In the genomic region with DNA sequence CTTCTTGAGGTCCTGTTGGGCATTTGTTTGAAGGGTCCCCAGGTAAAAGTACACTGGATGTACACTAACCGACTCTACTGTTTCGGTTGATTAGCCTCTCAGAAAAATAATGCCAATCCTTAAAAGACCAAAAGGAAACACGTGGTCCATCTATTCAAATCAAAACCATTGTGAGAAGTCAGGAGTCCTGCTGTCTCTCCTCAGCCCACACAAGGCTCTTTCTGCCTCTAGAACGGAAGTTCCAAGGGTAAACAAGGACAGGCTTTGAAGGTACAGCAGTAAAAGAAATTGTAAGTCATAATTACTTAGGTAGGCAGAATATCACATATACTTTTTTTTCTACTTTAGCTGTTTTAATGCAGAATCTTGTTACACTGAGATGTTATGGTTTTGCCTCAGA, we compare ENCODE assay signal across 10 cellular contexts.
A peak's percentile ranks its signal among the peaks of the same experiment; 100 is the strongest.
DNase-seq lines count a peak whose midpoint lies in the region; ATAC-seq, FAIRE-seq and TF ChIP-seq lines count a peak whose summit lies in the region.
"Had no signal": no experiment of that assay in that cellular context is flagged by ENCODE, and none has a peak within 500 bp of the region (broad histone marks: within the 10 kb centered on the region; RNA-seq: fewer than 3 reads in every experiment).

No MANE protein-coding gene starts in this region.

- H3K79me1 ChIP-seq in H1 (ENCODE audit: low read depth, low read length) = no peaks in the 10 kb centered on the region

- TF ChIP-seq POLR2A in H1 (IDR thresholded peaks at IDR 0.05; ENCODE audit: control extremely low read depth in 1 of 2, low read depth in 2 of 2, low read length in 2 of 2) = no peak

- TF ChIP-seq CTCF in H1 (IDR thresholded peaks at IDR 0.05; ENCODE audit: control extremely low read depth in 1 of 3, insufficient read depth in 1 of 3, low read depth in 1 of 3, low read length in 3 of 3) = no peak

- no peak overlapping the region for H3K4me2 ChIP-seq in H1 (ENCODE audit: insufficient read depth in 1 of 2, low read depth in 2 of 2, low read length in 2 of 2)

- CTCF ChIA-PET in H1 (lab: Charles Lee; ENCODE audit: partially characterized antibody) = no interaction called here

- H3K18ac ChIP-seq in H1 (ENCODE audit: extremely low read depth, low read length) = no peak overlapping the region

- no peak overlapping the region for H2BK15ac ChIP-seq in H1 (ENCODE audit: low read length)

- no peak overlapping the region for H2BK5ac ChIP-seq in H1 (ENCODE audit: low read depth, low read length)

- H3K9me3 ChIP-seq in H1 (ENCODE audit: insufficient read depth in 2 of 2, low read depth in 1 of 2, low read length in 1 of 2) = no peaks in the 10 kb centered on the region

- H3K23me2 ChIP-seq in H1 (ENCODE audit: low read depth, low read length) = no peaks in the 10 kb centered on the region

- ATAC-seq in GM18517 (IDR thresholded peaks at IDR 0.05; ENCODE audit: unreplicated experiment) (peak; percentile 90), GM21381 (IDR thresholded peaks at IDR 0.05; ENCODE audit: unreplicated experiment) (peak; percentile 64), HG03103 (IDR thresholded peaks at IDR 0.05; ENCODE audit: low read depth, unreplicated experiment) (peak; percentile 86), HG02970 (IDR thresholded peaks at IDR 0.05; ENCODE audit: low FRiP score, unreplicated experiment) (no peak), HG02938 (IDR thresholded peaks at IDR 0.05; ENCODE audit: unreplicated experiment) (no peak)

- H3K27ac Mint-ChIP-seq in T-helper 2 cell treated with Interferon-gamma antibody and Interleukin-4, amounts not matched to agents 5 μg/mL and 100 μg/mL, for 36 hours = no peak overlapping the region
- H3K27ac Mint-ChIP-seq: mesothelial cell of epicardium had no signal

- DNase-seq in H1 (ENCODE audit: low read depth in 1 of 2, low spot score in 2 of 2) (no peak), SIG-M5 treated with dmso at 0.1 percent for 504 hours (lab: John Stamatoyannopoulos, UW; ENCODE audit: unreplicated experiment) (no peak)
- DNase-seq in T-helper 2 cell treated with Interferon-gamma antibody and Interleukin-4, amounts not matched to agents 5 μg/mL and 100 μg/mL, for 36 hours (ENCODE audit: low spot score) = no peak

- no peak overlapping the region for H3K4me3 Mint-ChIP-seq in T-helper 2 cell treated with Interferon-gamma antibody and Interleukin-4, amounts not matched to agents 5 μg/mL and 100 μg/mL, for 36 hours
- H3K4me3 Mint-ChIP-seq: mesothelial cell of epicardium had no signal

- no peak overlapping the region for H4K91ac ChIP-seq in H1 (replicated peaks; ENCODE audit: insufficient read length, low read length)

- no peak overlapping the region for H2BK20ac ChIP-seq in H1 (ENCODE audit: low read length)

- peak overlapping the region; percentile 18; the same call in 1 of the 2 replicates for H2AFZ ChIP-seq in H1 (ENCODE audit: low read length)

- H3K14ac ChIP-seq in H1 (ENCODE audit: insufficient read length) = no peak overlapping the region

- H3K36me3 Mint-ChIP-seq in T-helper 2 cell treated with Interferon-gamma antibody and Interleukin-4, amounts not matched to agents 5 μg/mL and 100 μg/mL, for 36 hours (ENCODE audit: low read depth) = no peaks in the 10 kb centered on the region
- H3K36me3 Mint-ChIP-seq: mesothelial cell of epicardium had no signal

- no peak overlapping the region for H3K9ac ChIP-seq in H1 (replicated peaks in 1 of 4; ENCODE audit: extremely low read depth in 1 of 4, low read depth in 3 of 4, low read length in 3 of 4)

- FAIRE-seq in H1 (lab: Jason Lieb, UNC) = no peak
- FAIRE-seq: endometrium had no signal

- no peaks in the 10 kb centered on the region for H3K36me3 ChIP-seq in H1 (ENCODE audit: control insufficient read depth in 2 of 4, insufficient read depth in 4 of 4, low read length in 3 of 4)

- no peak for TF ChIP-seq EP300 in H1 (IDR thresholded peaks at IDR 0.05; ENCODE audit: borderline replicate concordance in 1 of 2, low read depth in 2 of 2, low read length in 2 of 2)

- H3K9me3 Mint-ChIP-seq in T-helper 2 cell treated with Interferon-gamma antibody and Interleukin-4, amounts not matched to agents 5 μg/mL and 100 μg/mL, for 36 hours = no peaks in the 10 kb centered on the region
- H3K9me3 Mint-ChIP-seq: mesothelial cell of epicardium had no signal

- H3K27me3 Mint-ChIP-seq in T-helper 2 cell treated with Interferon-gamma antibody and Interleukin-4, amounts not matched to agents 5 μg/mL and 100 μg/mL, for 36 hours (ENCODE audit: low read depth) = peaks cover 6% of the 10 kb centered on the region

- H2AK5ac ChIP-seq in H1 (ENCODE audit: low read depth, low read length) = no peak overlapping the region

- no peaks in the 10 kb centered on the region for H4K20me1 ChIP-seq in H1 (replicated peaks in 1 of 2; ENCODE audit: control insufficient read depth in 1 of 2, insufficient read depth in 2 of 2, low read length in 2 of 2)

- H3K56ac ChIP-seq in H1 (replicated peaks; ENCODE audit: insufficient read length, low read depth, low read length) = no peak overlapping the region

- no peak overlapping the region for H3K4me3 ChIP-seq in H1 (ENCODE audit: extremely low read depth in 1 of 4, insufficient read depth in 2 of 4, low read depth in 3 of 4, low read length in 4 of 4)

- H2BK12ac ChIP-seq in H1 (ENCODE audit: low read depth, low read length) = no peak overlapping the region

- H3K23ac ChIP-seq in H1 (ENCODE audit: insufficient read length) = no peak overlapping the region

- 76% methylated on average over 4 of the region's 4 CpGs; no CpG with 5 or more reads in 1 of the 2 experiments for WGBS in H1 (ENCODE audit: extremely low coverage in 1 of 2, insufficient coverage in 1 of 2, insufficient read length in 1 of 2, insufficient replicate concordance in 2 of 2, low coverage in 1 of 2, low lambda C conversion rate in 2 of 2, missing lambda C conversion rate in 1 of 2), 2 experiments

- H3K27ac ChIP-seq in H1 (ENCODE audit: low read depth, low read length) = no peak overlapping the region

- TF ChIP-seq RAD21 in H1 (IDR thresholded peaks at IDR 0.05 in 1 of 2, conservative IDR thresholded peaks at IDR 0.05 in 1 of 2; ENCODE audit: low read depth in 2 of 2, low read length in 2 of 2) = no peak

- H3K4ac ChIP-seq in H1 (replicated peaks; ENCODE audit: insufficient read length, low read depth, low read length) = no peak overlapping the region

- H3K4me1 Mint-ChIP-seq in T-helper 2 cell treated with Interferon-gamma antibody and Interleukin-4, amounts not matched to agents 5 μg/mL and 100 μg/mL, for 36 hours (ENCODE audit: low read depth) = peaks cover 4% of the 10 kb centered on the region
- H3K4me1 Mint-ChIP-seq: mesothelial cell of epicardium had no signal

- no peak overlapping the region for H2BK120ac ChIP-seq in H1 (replicated peaks; ENCODE audit: low read depth, low read length)

- POLR2A ChIA-PET in H1 (lab: Charles Lee; ENCODE audit: partially characterized antibody) = no interaction called here

- no peaks in the 10 kb centered on the region for H3K27me3 ChIP-seq in H1 (replicated peaks in 1 of 4; ENCODE audit: control insufficient read depth in 3 of 4, extremely low read depth in 1 of 4, insufficient read depth in 3 of 4, low read length in 3 of 4)

- peaks cover 0 to 4% (median under 1%) of the 10 kb centered on the region in 4 experiments; a peak in 2 of 7 replicates for H3K4me1 ChIP-seq in H1 (replicated peaks in 1 of 4; ENCODE audit: control insufficient read depth in 3 of 4, insufficient read depth in 4 of 4, low read length in 3 of 4)

- H4K5ac ChIP-seq in H1 (ENCODE audit: insufficient read length, low read depth, low read length) = no peak overlapping the region

- no peak overlapping the region for H4K8ac ChIP-seq in H1 (ENCODE audit: extremely low read depth, insufficient read depth, low read length)

- H3K79me2 ChIP-seq in H1 (ENCODE audit: control insufficient read depth in 1 of 2, insufficient read depth in 2 of 2, low read length in 2 of 2) = no peaks in the 10 kb centered on the region

TF ChIP-seq in H1, 55 proteins besides CTCF, POLR2A, EP300 and RAD21:
- TF ChIP-seq CBX5 (IDR thresholded peaks at IDR 0.05; ENCODE audit: low read depth, low read length) (no peak), PHF8 (conservative IDR thresholded peaks at IDR 0.05; ENCODE audit: low read depth, low read length) (no peak), RNF2 (IDR thresholded peaks at IDR 0.05; ENCODE audit: borderline replicate concordance, low read depth, low read length, missing control alignments, poor library complexity, severe bottlenecking) (no peak), SRF (IDR thresholded peaks at IDR 0.05; ENCODE audit: low read depth, low read length) (no peak), GABPA (IDR thresholded peaks at IDR 0.05; ENCODE audit: borderline replicate concordance, insufficient read depth, low read length) (no peak), RXRA (IDR thresholded peaks at IDR 0.05; ENCODE audit: insufficient read depth, low read depth, low read length) (no peak)
- TF ChIP-seq, protein P1, sequence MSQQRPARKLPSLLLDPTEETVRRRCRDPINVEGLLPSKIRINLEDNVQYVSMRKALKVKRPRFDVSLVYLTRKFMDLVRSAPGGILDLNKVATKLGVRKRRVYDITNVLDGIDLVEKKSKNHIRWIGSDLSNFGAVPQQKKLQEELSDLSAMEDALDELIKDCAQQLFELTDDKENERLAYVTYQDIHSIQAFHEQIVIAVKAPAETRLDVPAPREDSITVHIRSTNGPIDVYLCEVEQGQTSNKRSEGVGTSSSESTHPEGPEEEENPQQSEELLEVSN (IDR thresholded peaks at IDR 0.05) = no peak

Comparison
In these comparisons a context has a peak if more than half of its experiments do, and no peak if none do; other contexts are left out.
1. ATAC-seq: peak in GM18517 (single experiment), GM21381 (single experiment) and HG03103 (single experiment); none in HG02970 (single experiment) and HG02938 (single experiment).